Comparison of ENCODE assay signal across 16 cellular contexts in genomic region chr10:126895214-126895781, GRCh38.
"Had no signal": no experiment of that assay in that cellular context is flagged by ENCODE, and none has a peak within 500 bp of the region (broad histone marks: within the 10 kb centered on the region; RNA-seq: fewer than 3 reads in every experiment).

No MANE protein-coding gene starts in this region.

- DNase-seq: activated CD4-positive, alpha-beta T cell treated with anti-CD3 and anti-CD28 coated beads, Interleukin-2, amount 50 U/mL, for 4 hours; activated CD4-positive, CD25-positive, alpha-beta regulatory T cell treated with anti-CD3 and anti-CD28 coated beads, Interleukin-2, amount 50 U/mL, for 72 hours; activated naive CD4-positive, alpha-beta T cell treated with anti-CD3 and anti-CD28 coated beads for 36 hours; activated naive CD8-positive, alpha-beta T cell treated with anti-CD3 and anti-CD28 coated beads, Interleukin-2, amount 50 U/mL, for 24 hours; activated T-cell treated with anti-CD3 and anti-CD28 coated beads for 4 hours; effector memory CD4-positive, alpha-beta T cell; foreskin fibroblast; hypothalamus; mesendoderm; sigmoid colon; stimulated activated CD4-positive, alpha-beta T cell treated with anti-CD3 and anti-CD28 coated beads, Interleukin-12 subunit alpha, Interleukin-12 subunit beta, amount 100 ng/mL, for 4 hours; stimulated activated CD4-positive, alpha-beta T cell treated with anti-CD3 and anti-CD28 coated beads, Interleukin-2, amount 100 ng/mL, for 24 hours; tibial artery had no signal

- H3K27ac ChIP-seq: breast epithelium, sigmoid colon, tibial artery, vagina had no signal

- H3K4me1 ChIP-seq: breast epithelium, sigmoid colon, tibial artery, vagina had no signal

- H3K36me3 ChIP-seq: breast epithelium, sigmoid colon, tibial artery, vagina had no signal

- H3K4me3 ChIP-seq: breast epithelium, sigmoid colon, tibial artery, vagina had no signal

- ATAC-seq: activated naive CD8-positive, alpha-beta T cell treated with anti-CD3 and anti-CD28 coated beads, Interleukin-2, amount 50 U/mL, for 24 hours; activated T-helper 17 cell treated with anti-CD3 and anti-CD28 coated beads, Interleukin-2, amount 50 U/mL, for 72 hours had no signal

- H3K9me3 ChIP-seq: vagina had no signal

- H3K27me3 ChIP-seq: breast epithelium, vagina had no signal
